Comparison of ENCODE assay signal across 19 cellular contexts in genomic region chr2:108806362-108806761, GRCh38.
"Had no signal": no experiment of that assay in that cellular context is flagged by ENCODE, and none has a peak within 500 bp of the region (broad histone marks: within the 10 kb centered on the region; RNA-seq: fewer than 3 reads in every experiment).

No MANE protein-coding gene starts in this region.

- DNase-seq: activated CD4-positive, alpha-beta memory T cell treated with anti-CD3 and anti-CD28 coated beads for 36 hours; activated CD4-positive, alpha-beta T cell treated with anti-CD3 and anti-CD28 coated beads for 36 hours; activated naive CD4-positive, alpha-beta T cell; activated naive CD8-positive, alpha-beta T cell treated with anti-CD3 and anti-CD28 coated beads for 36 hours; amygdala; body of pancreas; central memory CD4-positive, alpha-beta T cell; colonic mucosa; heart left ventricle; kidney; left lung; occipital lobe; retina; stimulated activated CD4-positive, alpha-beta T cell treated with anti-CD3 and anti-CD28 coated beads, Interleukin-2, amount 100 ng/mL, for 24 hours; stimulated activated naive CD8-positive, alpha-beta T cell treated with anti-CD3 and anti-CD28 coated beads, Interleukin-15, Interleukin-2, amounts not matched to agents 100 U/mL and 50 U/mL, for 24 hours; substantia nigra; T-helper 17 cell; transverse colon had no signal

- H3K27ac Mint-ChIP-seq: activated CD4-positive, alpha-beta memory T cell treated with anti-CD3 and anti-CD28 coated beads for 36 hours; activated CD4-positive, alpha-beta T cell treated with anti-CD3 and anti-CD28 coated beads for 36 hours; activated naive CD8-positive, alpha-beta T cell treated with anti-CD3 and anti-CD28 coated beads for 36 hours; T-helper 17 cell; WTC11 had no signal

- H3K27me3 Mint-ChIP-seq: activated CD4-positive, alpha-beta memory T cell treated with anti-CD3 and anti-CD28 coated beads for 36 hours; activated CD4-positive, alpha-beta T cell treated with anti-CD3 and anti-CD28 coated beads for 36 hours; activated naive CD8-positive, alpha-beta T cell treated with anti-CD3 and anti-CD28 coated beads for 36 hours; T-helper 17 cell had no signal

- H3K4me1 Mint-ChIP-seq: activated CD4-positive, alpha-beta T cell treated with anti-CD3 and anti-CD28 coated beads for 36 hours; WTC11 had no signal

- H3K4me3 Mint-ChIP-seq: activated CD4-positive, alpha-beta memory T cell treated with anti-CD3 and anti-CD28 coated beads for 36 hours; activated CD4-positive, alpha-beta T cell treated with anti-CD3 and anti-CD28 coated beads for 36 hours; activated naive CD8-positive, alpha-beta T cell treated with anti-CD3 and anti-CD28 coated beads for 36 hours; T-helper 17 cell; WTC11 had no signal
